8 cellular contexts compared by ENCODE assay signal in genomic region chr15:94327356-94327936, GRCh38.
DNase-seq lines count a peak whose midpoint lies in the region; FAIRE-seq and TF ChIP-seq lines count a peak whose summit lies in the region.

No MANE protein-coding gene starts in this region.

- H3K9me3 ChIP-seq in WERI-Rb-1 (ENCODE audit: severe bottlenecking), result no peaks in the 10 kb centered on the region

- H3K4me3 ChIP-seq in WERI-Rb-1 (ENCODE audit: low read depth, low read length), result no peak overlapping the region

- no peaks in the 10 kb centered on the region for H3K36me3 ChIP-seq in WERI-Rb-1

- peak; percentile 27; the same call in 1 of the 2 replicates for TF ChIP-seq CTCF in WERI-Rb-1 (IDR thresholded peaks at IDR 0.05; ENCODE audit: low read depth, low read length)

- H3K27me3 ChIP-seq in WERI-Rb-1 (ENCODE audit: insufficient read depth, low read depth, severe bottlenecking), result peaks cover 44% of the 10 kb centered on the region

- DNase-seq in SKM-1 treated with dmso at 0.1 percent for 144 hours (lab: John Stamatoyannopoulos, UW; ENCODE audit: unreplicated experiment), result peak; percentile 28
- no peak for DNase-seq in SKM-1 (lab: John Stamatoyannopoulos, UW; ENCODE audit: unreplicated experiment)
- DNase-seq in LHCN-M2 (ENCODE audit: low read depth), result peak; percentile 13
- DNase-seq in WERI-Rb-1, result no peak
- DNase-seq in inferior parietal cortex (ENCODE audit: extremely low spot score), result peak; percentile 32
- peak; percentile 38 for DNase-seq in urothelium cell line (ENCODE audit: low spot score)
- no peak for DNase-seq in effector CD4-positive, alpha-beta T cell
- no peak for DNase-seq in stimulated activated CD4-positive, alpha-beta T cell treated with anti-CD3 and anti-CD28 coated beads, Interleukin-15, amount 100 ng/mL, for 24 hours

- no peak for FAIRE-seq in urothelium cell line (lab: Jason Lieb, UNC)

- no peak overlapping the region for H3K27ac ChIP-seq in WERI-Rb-1

Comparison
In these comparisons a context has a peak if more than half of its experiments do, and no peak if none do; other contexts are left out.
1. DNase-seq: peak in SKM-1 treated with dmso at 0.1 percent for 144 hours (single experiment), LHCN-M2 (single experiment), inferior parietal cortex (single experiment) and urothelium cell line (single experiment); none in SKM-1 (single experiment), WERI-Rb-1 (single experiment), effector CD4-positive, alpha-beta T cell (single experiment) and stimulated activated CD4-positive, alpha-beta T cell treated with anti-CD3 and anti-CD28 coated beads, Interleukin-15, amount 100 ng/mL, for 24 hours (single experiment).